Comparison of ENCODE assay signal across 28 cellular contexts in genomic region chr2:235626658-235627057, GRCh38.
"Had no signal": no experiment of that assay in that cellular context is flagged by ENCODE, and none has a peak within 500 bp of the region (broad histone marks: within the 10 kb centered on the region; RNA-seq: fewer than 3 reads in every experiment).

No MANE protein-coding gene starts in this region.

- H3K4me3 Mint-ChIP-seq: stimulated activated effector memory CD8-positive, alpha-beta T cell treated with anti-CD3 and anti-CD28 coated beads, Interleukin-12 subunit alpha, Interleukin-12 subunit beta, amount 100 ng/mL, for 72 hours; stimulated activated memory B cell treated with anti-CD40 and anti-IgM and Interleukin-4, amounts not matched to agents 10 μg/mL and 1 μg/mL and 100 μg/mL, for 72 hours; stimulated activated naive B cell treated with anti-CD40 and anti-IgM and Interleukin-4, amounts not matched to agents 10 μg/mL and 1 μg/mL and 100 μg/mL, for 72 hours; stimulated activated naive CD8-positive, alpha-beta T cell treated with anti-CD3 and anti-CD28 coated beads, Interleukin-15, amount 100 ng/mL, for 72 hours; stimulated activated naive CD8-positive, alpha-beta T cell treated with anti-CD3 and anti-CD28 coated beads, Interleukin-15, Interleukin-2, amounts not matched to agents 100 ng/mL and 50 ng/mL, for 24 hours had no signal

- H3K4me1 ChIP-seq: transverse colon, upper lobe of right lung, uterus, vagina had no signal

- H3K27me3 ChIP-seq: stomach, suprapubic skin, testis, thyroid gland, tibial artery, tibial nerve, transverse colon, upper lobe of left lung, upper lobe of right lung, uterus, vagina had no signal

- H3K36me3 Mint-ChIP-seq: stimulated activated effector memory CD8-positive, alpha-beta T cell treated with anti-CD3 and anti-CD28 coated beads, Interleukin-12 subunit alpha, Interleukin-12 subunit beta, amount 100 ng/mL, for 72 hours; stimulated activated memory B cell treated with anti-CD40 and anti-IgM and Interleukin-4, amounts not matched to agents 10 μg/mL and 1 μg/mL and 100 μg/mL, for 72 hours; stimulated activated naive B cell treated with anti-CD40 and anti-IgM and Interleukin-4, amounts not matched to agents 10 μg/mL and 1 μg/mL and 100 μg/mL, for 72 hours had no signal

- H3K4me1 Mint-ChIP-seq: stimulated activated memory B cell treated with anti-CD40 and anti-IgM and Interleukin-4, amounts not matched to agents 10 μg/mL and 1 μg/mL and 100 μg/mL, for 72 hours; stimulated activated naive B cell treated with anti-CD40 and anti-IgM and Interleukin-4, amounts not matched to agents 10 μg/mL and 1 μg/mL and 100 μg/mL, for 72 hours; stimulated activated naive CD8-positive, alpha-beta T cell treated with anti-CD3 and anti-CD28 coated beads, Interleukin-15, amount 100 ng/mL, for 72 hours had no signal

- H3K36me3 ChIP-seq: stomach, suprapubic skin, thoracic aorta, thyroid gland, tibial artery, tibial nerve, transverse colon, upper lobe of left lung, upper lobe of right lung, uterus, vagina had no signal

- H3K9me3 Mint-ChIP-seq: stimulated activated effector memory CD8-positive, alpha-beta T cell treated with anti-CD3 and anti-CD28 coated beads, Interleukin-12 subunit alpha, Interleukin-12 subunit beta, amount 100 ng/mL, for 72 hours; stimulated activated naive CD8-positive, alpha-beta T cell treated with anti-CD3 and anti-CD28 coated beads, Interleukin-15, Interleukin-2, amounts not matched to agents 100 ng/mL and 50 ng/mL, for 24 hours had no signal

- ATAC-seq: stimulated activated effector memory CD8-positive, alpha-beta T cell treated with anti-CD3 and anti-CD28 coated beads, Interleukin-12 subunit alpha, Interleukin-12 subunit beta, amount 100 ng/mL, for 72 hours; stimulated activated memory B cell treated with anti-CD40 and anti-IgM and Interleukin-4, amounts not matched to agents 10 μg/mL and 1 μg/mL and 100 μg/mL, for 72 hours; stimulated activated naive B cell treated with anti-CD40 and anti-IgM and Interleukin-4, amounts not matched to agents 10 μg/mL and 1 μg/mL and 100 μg/mL, for 72 hours; stimulated activated naive CD8-positive, alpha-beta T cell treated with anti-CD3 and anti-CD28 coated beads, Interleukin-15, amount 100 ng/mL, for 72 hours; stimulated activated naive CD8-positive, alpha-beta T cell treated with anti-CD3 and anti-CD28 coated beads, Interleukin-15, Interleukin-2, amounts not matched to agents 100 U/mL and 50 U/mL, for 24 hours; upper lobe of right lung had no signal

- H3K27ac Mint-ChIP-seq: stimulated activated effector memory CD8-positive, alpha-beta T cell treated with anti-CD3 and anti-CD28 coated beads, Interleukin-12 subunit alpha, Interleukin-12 subunit beta, amount 100 ng/mL, for 72 hours; stimulated activated memory B cell treated with anti-CD40 and anti-IgM and Interleukin-4, amounts not matched to agents 10 μg/mL and 1 μg/mL and 100 μg/mL, for 72 hours; stimulated activated naive B cell treated with anti-CD40 and anti-IgM and Interleukin-4, amounts not matched to agents 10 μg/mL and 1 μg/mL and 100 μg/mL, for 72 hours; stimulated activated naive CD8-positive, alpha-beta T cell treated with anti-CD3 and anti-CD28 coated beads, Interleukin-15, amount 100 ng/mL, for 72 hours; stimulated activated naive CD8-positive, alpha-beta T cell treated with anti-CD3 and anti-CD28 coated beads, Interleukin-15, Interleukin-2, amounts not matched to agents 100 ng/mL and 50 ng/mL, for 24 hours had no signal

- DNase-seq: stimulated activated CD4-positive, alpha-beta T cell treated with anti-CD3 and anti-CD28 coated beads, Interleukin-2, amount 100 ng/mL, for 48 hours; stimulated activated CD4-positive, alpha-beta T cell treated with anti-CD3 and anti-CD28 coated beads, Interleukin-4, amount 100 ng/mL, for 1 hour; stimulated activated CD4-positive, alpha-beta T cell treated with anti-CD3 and anti-CD28 coated beads, Interleukin-4, amount 100 ng/mL, for 24 hours; stimulated activated CD4-positive, alpha-beta T cell treated with anti-CD3 and anti-CD28 coated beads, Interleukin-4, amount 100 ng/mL, for 4 hours; stimulated activated CD8-positive, alpha-beta memory T cell treated with anti-CD3 and anti-CD28 coated beads, Interleukin-4, amount 100 ng/mL, for 48 hours; stimulated activated naive B cell treated with anti-CD40 and anti-IgM and Interleukin-4, amounts not matched to agents 10 μg/mL and 1 μg/mL and 100 μg/mL, for 72 hours; stimulated activated naive CD4-positive, alpha-beta T cell; stimulated activated naive CD4-positive, alpha-beta T cell treated with Interleukin-2 at 50 U/mL for 16 hours; stimulated activated naive CD8-positive, alpha-beta T cell treated with anti-CD3 and anti-CD28 coated beads, Interleukin-15, amount 100 ng/mL, for 72 hours; stimulated activated naive CD8-positive, alpha-beta T cell treated with anti-CD3 and anti-CD28 coated beads, Interleukin-15, Interleukin-2, amounts not matched to agents 100 U/mL and 50 U/mL, for 24 hours; stomach; substantia nigra; testis; thyroid gland; tibial artery; transverse colon; trophoblast cell; upper lobe of left lung; upper lobe of right lung; uterus had no signal

- H3K27me3 Mint-ChIP-seq: stimulated activated memory B cell treated with anti-CD40 and anti-IgM and Interleukin-4, amounts not matched to agents 10 μg/mL and 1 μg/mL and 100 μg/mL, for 72 hours; stimulated activated naive CD8-positive, alpha-beta T cell treated with anti-CD3 and anti-CD28 coated beads, Interleukin-15, Interleukin-2, amounts not matched to agents 100 ng/mL and 50 ng/mL, for 24 hours had no signal

- H3K27ac ChIP-seq: stomach, suprapubic skin, testis, thoracic aorta, thyroid gland, tibial artery, tibial nerve, transverse colon, upper lobe of left lung, upper lobe of right lung, uterus, vagina had no signal

- H3K9me3 ChIP-seq: stomach, suprapubic skin, testis, thoracic aorta, thyroid gland, tibial artery, tibial nerve, transverse colon, upper lobe of left lung, upper lobe of right lung, uterus, vagina had no signal

- H3K4me3 ChIP-seq: stomach, suprapubic skin, testis, thoracic aorta, thyroid gland, tibial artery, tibial nerve, transverse colon, upper lobe of left lung, upper lobe of right lung, uterus, vagina had no signal

- FAIRE-seq: urothelium cell line had no signal
